In genomic region chr4:143399113-143399949, GRCh38 we compare ENCODE assay signal across 8 cellular contexts.
DNase-seq lines count a peak whose midpoint lies in the region; ATAC-seq and TF ChIP-seq lines count a peak whose summit lies in the region.

No MANE protein-coding gene starts in this region.

- H3K4me1 ChIP-seq in foreskin keratinocyte: no peaks in the 10 kb centered on the region

- no peak overlapping the region for H3K27ac Mint-ChIP-seq in stimulated activated effector memory CD8-positive, alpha-beta T cell treated with anti-CD3 and anti-CD28 coated beads, Interleukin-12 subunit alpha, Interleukin-12 subunit beta, amount 100 ng/mL, for 72 hours

- peak; percentile 48 for ATAC-seq in GM21447 (IDR thresholded peaks at IDR 0.05; ENCODE audit: unreplicated experiment)
- peak; percentile 76 for ATAC-seq in foreskin keratinocyte
- ATAC-seq in stimulated activated effector memory CD8-positive, alpha-beta T cell treated with anti-CD3 and anti-CD28 coated beads, Interleukin-12 subunit alpha, Interleukin-12 subunit beta, amount 100 ng/mL, for 72 hours: peak; percentile 48

- H3K4me1 Mint-ChIP-seq in stimulated activated effector memory CD8-positive, alpha-beta T cell treated with anti-CD3 and anti-CD28 coated beads, Interleukin-12 subunit alpha, Interleukin-12 subunit beta, amount 100 ng/mL, for 72 hours: peaks cover 9% of the 10 kb centered on the region

- H3K36me3 Mint-ChIP-seq in stimulated activated effector memory CD8-positive, alpha-beta T cell treated with anti-CD3 and anti-CD28 coated beads, Interleukin-12 subunit alpha, Interleukin-12 subunit beta, amount 100 ng/mL, for 72 hours: no peaks in the 10 kb centered on the region

- no peak overlapping the region for H3K4me3 Mint-ChIP-seq in stimulated activated effector memory CD8-positive, alpha-beta T cell treated with anti-CD3 and anti-CD28 coated beads, Interleukin-12 subunit alpha, Interleukin-12 subunit beta, amount 100 ng/mL, for 72 hours

- H3K9me3 Mint-ChIP-seq in stimulated activated effector memory CD8-positive, alpha-beta T cell treated with anti-CD3 and anti-CD28 coated beads, Interleukin-12 subunit alpha, Interleukin-12 subunit beta, amount 100 ng/mL, for 72 hours: no peaks in the 10 kb centered on the region

- DNase-seq in GDM1 (lab: John Stamatoyannopoulos, UW): peak; percentile 3
- DNase-seq in LoVo (ENCODE audit: low spot score): peak; percentile 53
- peak; percentile 51 for DNase-seq in SW480 (ENCODE audit: low spot score)
- DNase-seq in foreskin keratinocyte: no peak
- no peak for DNase-seq in stimulated activated effector memory CD8-positive, alpha-beta T cell treated with anti-CD3 and anti-CD28 coated beads, Interleukin-12 subunit alpha, Interleukin-12 subunit beta, amount 100 ng/mL, for 72 hours (ENCODE audit: low spot score in 2 of 2)
- DNase-seq in ureter (ENCODE audit: low spot score): no peak
- DNase-seq in germinal center (ENCODE audit: low spot score): no peak

- H3K27me3 ChIP-seq in foreskin keratinocyte: no peaks in the 10 kb centered on the region

- peak; percentile 75 for TF ChIP-seq CTCF in foreskin keratinocyte (conservative IDR thresholded peaks at IDR 0.05)

- no peak overlapping the region for H3K27ac ChIP-seq in foreskin keratinocyte

Comparison
In these comparisons a context has a peak if more than half of its experiments do, and no peak if none do; other contexts are left out.
1. DNase-seq: peak in GDM1 (single experiment), LoVo (single experiment) and SW480 (single experiment); none in foreskin keratinocyte (0 of 2), stimulated activated effector memory CD8-positive, alpha-beta T cell treated with anti-CD3 and anti-CD28 coated beads, Interleukin-12 subunit alpha, Interleukin-12 subunit beta, amount 100 ng/mL, for 72 hours (0 of 2), ureter (single experiment) and germinal center (single experiment).
2. Peak in every context shown above with its lines, with median percentiles within 50 percentile points of each other: ATAC-seq.